ENCODE assay signal across 8 cellular contexts in genomic region chr7:66493235-66494181, GRCh38.
DNase-seq lines count a peak whose midpoint lies in the region; ATAC-seq and TF ChIP-seq lines count a peak whose summit lies in the region.

No MANE protein-coding gene starts in this region.

- H3K9me3 ChIP-seq in parathyroid adenoma (ENCODE audit: control insufficient read depth, low read length) (no peaks in the 10 kb centered on the region), transverse colon (no peaks in the 10 kb centered on the region)

- H2AFZ ChIP-seq in parathyroid adenoma = peak overlapping the region; percentile 100

- intact Hi-C loops in Right ventricle myocardium superior (cut with DNase I) = no loop called here
- intact Hi-C loops in transverse colon (cut with DNase I; ENCODE audit: low total_unique reads) = no loop called here

- TF ChIP-seq EP300 in transverse colon (IDR thresholded peaks at IDR 0.05; ENCODE audit: low read depth) = no peak

- H3K9ac ChIP-seq in parathyroid adenoma = peak overlapping the region; percentile 63

- DNase-seq in GM12864 (ENCODE audit: low read depth) = peak; percentile 90
- peak; percentile 99 for DNase-seq in NCI-H1105 (lab: John Stamatoyannopoulos, UW)
- DNase-seq in SKM-1 treated with dmso at 0.1 percent for 144 hours (lab: John Stamatoyannopoulos, UW; ENCODE audit: unreplicated experiment) = peak; percentile 93
- peak; percentile 89 for DNase-seq in activated naive CD8-positive, alpha-beta T cell treated with anti-CD3 and anti-CD28 coated beads, Interleukin-2, amount 50 U/mL, for 16 hours (ENCODE audit: low read depth, low spot score)
- peak; percentile 99 for DNase-seq in Right ventricle myocardium superior
- peak; percentile 98 for DNase-seq in transverse colon

- 0 to 1% methylated on average over 15 to 39 of the region's 68 CpGs for WGBS in transverse colon (ENCODE audit: low coverage in 1 of 2), 2 donors

- H3K27ac ChIP-seq in parathyroid adenoma (peak overlapping the region; percentile 95), transverse colon (peak overlapping the region; percentile 88 to 92 (median 90))

- TF ChIP-seq POLR2A in transverse colon (IDR thresholded peaks at IDR 0.05) = peak; percentile 94

- ATAC-seq in HG02623 (IDR thresholded peaks at IDR 0.05; ENCODE audit: unreplicated experiment) (peak; percentile 98), Right ventricle myocardium superior (ENCODE audit: poor library complexity) (peak; percentile 98)

- H3K79me2 ChIP-seq in parathyroid adenoma = no peaks in the 10 kb centered on the region

- H3K4me1 ChIP-seq in parathyroid adenoma = peaks cover 5% of the 10 kb centered on the region
- H3K4me1 ChIP-seq in transverse colon = peaks cover 3 to 15% (median 9%) of the 10 kb centered on the region in 4 donors

- TF ChIP-seq CTCF in GM12864 (IDR thresholded peaks at IDR 0.05; ENCODE audit: low read depth, low read length, missing control alignments) = peak; percentile 40
- TF ChIP-seq CTCF in parathyroid adenoma (IDR thresholded peaks at IDR 0.05) = peak; percentile 18
- TF ChIP-seq CTCF in transverse colon (IDR thresholded peaks at IDR 0.05) = peak; percentile 25 to 80 (median 38)

- H3K4me3 ChIP-seq in GM12864 (ENCODE audit: low read depth, low read length) (peak overlapping the region; percentile 71), parathyroid adenoma (ENCODE audit: low read depth, low read length) (peak overlapping the region; percentile 83), transverse colon (peak overlapping the region; percentile 58 to 92 (median 79))

- H3K36me3 ChIP-seq in parathyroid adenoma (ENCODE audit: control insufficient read depth, insufficient read depth, low read length) = no peaks in the 10 kb centered on the region
- H3K36me3 ChIP-seq in transverse colon = no peaks in the 10 kb centered on the region

- in situ Hi-C loops in transverse colon (cut with MboI; ENCODE audit: low pct_ligation_motif_present in 1 of 4, low pct_unique_long_range_greater_than_20kb in 1 of 4, low sequenced_read_pairs in 3 of 4) = no loop called here

- peak overlapping the region; percentile 80 for H3K4me2 ChIP-seq in parathyroid adenoma (ENCODE audit: low read length)

- no peaks in the 10 kb centered on the region for H3K27me3 ChIP-seq in parathyroid adenoma (ENCODE audit: control insufficient read depth, insufficient read depth, low read length)
- no peaks in the 10 kb centered on the region for H3K27me3 ChIP-seq in transverse colon

Comparison
In these comparisons a context has a peak if more than half of its experiments do, and no peak if none do; other contexts are left out.
1. Peak in every context shown above with its lines: DNase-seq, ATAC-seq, H3K4me3 ChIP-seq and H3K27ac ChIP-seq.